In genomic region chrX:92832750-92833149, GRCh38 we compare ENCODE assay signal across 5 cellular contexts.
A peak's percentile ranks its signal among the peaks of the same experiment; 100 is the strongest.
DNase-seq lines count a peak whose midpoint lies in the region; ATAC-seq, FAIRE-seq and TF ChIP-seq lines count a peak whose summit lies in the region.
"Not testable (repeated sequence)": the region's sequence is repeated elsewhere in the genome, so short reads cannot be mapped to it uniquely, and the experiment has no call there.

No MANE protein-coding gene starts in this region.

- not testable (repeated sequence) for ATAC-seq in GM12878
- ATAC-seq in foreskin keratinocyte (peak; percentile 54), thoracic aorta (ENCODE audit: insufficient number of reproducible peaks, low FRiP score, low read depth) (peak; percentile 55)

- not testable (repeated sequence) for H3K4me2 ChIP-seq in GM12878 (ENCODE audit: control insufficient read depth, insufficient read depth)

- not testable (repeated sequence) for TF ChIP-seq EP300 in GM12878 (IDR thresholded peaks at IDR 0.05; ENCODE audit: borderline replicate concordance in 1 of 2, control insufficient read depth in 1 of 2, low read depth in 2 of 2, low read length in 2 of 2)

- H3K36me3 ChIP-seq in GM12878 (ENCODE audit: control insufficient read depth in 2 of 2, insufficient read depth in 2 of 2, low read length in 1 of 2); thoracic aorta: not testable (repeated sequence)

- not testable (repeated sequence) for H3K79me2 ChIP-seq in GM12878 (ENCODE audit: control insufficient read depth, insufficient read depth, low read length)

- peak; percentile 75 for FAIRE-seq in H54 (lab: Jason Lieb, UNC)
- FAIRE-seq in GM12878 (lab: Jason Lieb, UNC), result peak; percentile 71
- FAIRE-seq in colon (lab: Jason Lieb, UNC), result peak; percentile 73

- not testable (repeated sequence) for H3K27ac ChIP-seq in GM12878 (ENCODE audit: control insufficient read depth, insufficient read depth); foreskin keratinocyte
- peak overlapping the region in 1 of 2 donors; percentile 59 for H3K27ac ChIP-seq in thoracic aorta

- not testable (repeated sequence) for BruUV-seq in GM12878 (replicated peaks; lab: Mats Ljungman, UMichigan)

- not testable (repeated sequence) for H2AFZ ChIP-seq in GM12878 (ENCODE audit: control insufficient read depth, low read depth, low read length)

- WGBS in GM12878 (ENCODE audit: insufficient coverage, insufficient replicate concordance, low lambda C conversion rate, missing lambda C conversion rate), result 0% methylated on average over 2 of the region's 2 CpGs

- not testable (repeated sequence) for H4K20me1 ChIP-seq in GM12878 (ENCODE audit: control insufficient read depth, insufficient read depth)

- RAD21 ChIA-PET in GM12878 (lab: Charles Lee; ENCODE audit: unreplicated experiment), result not testable (repeated sequence)

- CTCF ChIA-PET in GM12878 (lab: Yijun Ruan, JAX), result not testable (repeated sequence)

- in situ Hi-C loops in GM12878 (cut with MboI), result not testable (repeated sequence)

- not testable (repeated sequence) for H3K27me3 ChIP-seq in GM12878 (replicated peaks in 1 of 2; ENCODE audit: control insufficient read depth in 2 of 2, insufficient read depth in 2 of 2, low read length in 1 of 2); foreskin keratinocyte; thoracic aorta (replicated peaks; ENCODE audit: insufficient read depth)

- POLR2A ChIA-PET in GM12878 (lab: Charles Lee), result not testable (repeated sequence)

- not testable (repeated sequence) for H3K9me3 ChIP-seq in GM12878 (replicated peaks; ENCODE audit: control insufficient read depth, insufficient read depth, low read length); thoracic aorta

- SMC1A ChIA-PET in GM12878 (lab: Charles Lee; ENCODE audit: uncharacterized antibody, unreplicated experiment), result not testable (repeated sequence)

- intact Hi-C loops in GM12878 (cut with micrococcal nuclease; ENCODE audit: unreplicated experiment), result not testable (repeated sequence)

- not testable (repeated sequence) for H3K4me1 ChIP-seq in GM12878 (ENCODE audit: control insufficient read depth, insufficient read depth, low read length); foreskin keratinocyte; thoracic aorta (ENCODE audit: control insufficient read depth in 1 of 2, low read depth in 2 of 2)

- not testable (repeated sequence) for TF ChIP-seq POLR2A in H54 (IDR thresholded peaks at IDR 0.05; ENCODE audit: low read depth, low read length); GM12878 (IDR thresholded peaks at IDR 0.05; ENCODE audit: low read depth, low read length)

- TF ChIP-seq RAD21 in GM12878 (IDR thresholded peaks at IDR 0.05; ENCODE audit: insufficient read depth, low read depth, low read length), result not testable (repeated sequence)

- not testable (repeated sequence) for TF ChIP-seq CTCF in GM12878 (IDR thresholded peaks at IDR 0.05 in 2 of 3, conservative IDR thresholded peaks at IDR 0.05 in 1 of 3; ENCODE audit: control insufficient read depth in 2 of 3, extremely low read depth in 1 of 3, insufficient read depth in 1 of 3, low read depth in 3 of 3, low read length in 3 of 3); foreskin keratinocyte (conservative IDR thresholded peaks at IDR 0.05); thoracic aorta (IDR thresholded peaks at IDR 0.05)

- DNase-seq in H54 (ENCODE audit: insufficient read length, low spot score); GM12878 (ENCODE audit: low read depth, low spot score); foreskin keratinocyte; thoracic aorta (ENCODE audit: low spot score): not testable (repeated sequence)

- not testable (repeated sequence) for H3K4me3 ChIP-seq in GM12878, thoracic aorta

- not testable (repeated sequence) for H3K9ac ChIP-seq in GM12878 (ENCODE audit: control insufficient read depth, insufficient read depth, low read length)
